Comparison of ENCODE assay signal across 30 cellular contexts in the genomic region with DNA sequence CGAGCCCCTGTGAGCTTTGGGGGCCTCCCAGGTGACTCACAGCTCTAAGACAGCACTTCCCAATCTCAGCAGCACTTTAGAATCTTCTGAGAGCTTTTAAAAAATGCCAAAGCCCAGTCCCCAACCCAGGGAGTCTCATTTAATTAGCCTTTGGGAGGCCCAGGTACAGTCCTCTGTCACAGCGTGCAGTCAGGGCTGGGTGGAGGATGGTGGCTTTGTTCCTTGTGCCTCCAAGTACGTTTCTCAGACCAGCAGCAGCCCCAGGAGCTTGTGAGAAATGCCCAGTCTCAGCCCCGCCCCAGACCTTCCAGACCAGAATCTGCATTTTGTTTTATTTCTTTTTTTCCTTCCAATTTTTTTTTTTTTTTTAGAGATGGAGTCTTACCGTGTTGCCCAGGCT.
"Had no signal": no experiment of that assay in that cellular context is flagged by ENCODE, and none has a peak within 500 bp of the region (broad histone marks: within the 10 kb centered on the region; RNA-seq: fewer than 3 reads in every experiment).

No MANE protein-coding gene starts in this region.

- H3K9me3 ChIP-seq: left lung, lower lobe of right lung, pancreas, prostate gland, uterus had no signal

- H3K4me3 Mint-ChIP-seq: immature natural killer cell; mesothelial cell of epicardium; naive B cell; natural killer cell; nephron progenitor cell; neural progenitor cell; stimulated activated memory B cell treated with anti-CD40 and anti-IgM and Interleukin-4, amounts not matched to agents 10 μg/mL and 1 μg/mL and 100 μg/mL, for 72 hours; stimulated activated naive CD8-positive, alpha-beta T cell treated with anti-CD3 and anti-CD28 coated beads, Interleukin-15, amount 100 ng/mL, for 72 hours; type B pancreatic cell had no signal

- H3K36me3 ChIP-seq: left lung, lower lobe of right lung, neural progenitor cell, pancreas, prostate gland, tibial nerve, uterus had no signal

- H3K27ac ChIP-seq: left lung, lower lobe of right lung, neural progenitor cell, pancreas, prostate gland, tibial nerve, uterus had no signal

- ATAC-seq: left colon; left lung; lower lobe of right lung; natural killer cell; pancreas; right cardiac atrium; stimulated activated memory B cell treated with anti-CD40 and anti-IgM and Interleukin-4, amounts not matched to agents 10 μg/mL and 1 μg/mL and 100 μg/mL, for 72 hours; stimulated activated naive CD8-positive, alpha-beta T cell treated with anti-CD3 and anti-CD28 coated beads, Interleukin-15, amount 100 ng/mL, for 72 hours had no signal

- DNase-seq: hypothalamus; immature natural killer cell; kidney; left colon; left lung; lower lobe of right lung; mammary epithelial cell; mesendoderm; naive B cell; natural killer cell; nephron progenitor cell; pancreas; retina; right cardiac atrium; stimulated activated CD4-positive, alpha-beta T cell treated with anti-CD3 and anti-CD28 coated beads, Interleukin-1b, Interleukin-23, amount 100 ng/mL, for 48 hours; stimulated activated CD4-positive, alpha-beta T cell treated with anti-CD3 and anti-CD28 coated beads, Interleukin-2, amount 100 ng/mL, for 48 hours; stimulated activated CD4-positive, alpha-beta T cell treated with anti-CD3 and anti-CD28 coated beads, Interleukin-4, amount 100 ng/mL, for 4 hours; stimulated activated CD8-positive, alpha-beta memory T cell treated with anti-CD3 and anti-CD28 coated beads, Interleukin-4, amount 100 ng/mL, for 48 hours; stimulated activated naive CD4-positive, alpha-beta T cell treated with Interleukin-2 at 50 U/mL for 16 hours; stimulated activated naive CD8-positive, alpha-beta T cell treated with anti-CD3 and anti-CD28 coated beads, Interleukin-15, amount 100 ng/mL, for 72 hours; substantia nigra; uterus had no signal

- H3K36me3 Mint-ChIP-seq: immature natural killer cell; mesothelial cell of epicardium; naive B cell; natural killer cell; neural progenitor cell; stimulated activated memory B cell treated with anti-CD40 and anti-IgM and Interleukin-4, amounts not matched to agents 10 μg/mL and 1 μg/mL and 100 μg/mL, for 72 hours; type B pancreatic cell had no signal

- H3K4me2 ChIP-seq: neural progenitor cell, smooth muscle cell had no signal

- H3K4me1 ChIP-seq: left lung, lower lobe of right lung, pancreas, prostate gland, tibial nerve, uterus had no signal

- H3K27me3 Mint-ChIP-seq: naive B cell; stimulated activated memory B cell treated with anti-CD40 and anti-IgM and Interleukin-4, amounts not matched to agents 10 μg/mL and 1 μg/mL and 100 μg/mL, for 72 hours; stimulated activated naive CD8-positive, alpha-beta T cell treated with anti-CD3 and anti-CD28 coated beads, Interleukin-15, amount 100 ng/mL, for 72 hours; type B pancreatic cell had no signal

- FAIRE-seq: islet of Langerhans, kidney, pancreas had no signal

- H3K4me1 Mint-ChIP-seq: immature natural killer cell, natural killer cell had no signal

- H2AFZ ChIP-seq: neural progenitor cell had no signal

- H3K27ac Mint-ChIP-seq: immature natural killer cell; mesothelial cell of epicardium; natural killer cell; nephron progenitor cell; neural progenitor cell; stimulated activated memory B cell treated with anti-CD40 and anti-IgM and Interleukin-4, amounts not matched to agents 10 μg/mL and 1 μg/mL and 100 μg/mL, for 72 hours; type B pancreatic cell had no signal

- H3K9ac ChIP-seq: neural progenitor cell had no signal

- H3K9me3 Mint-ChIP-seq: naive B cell; natural killer cell; neural progenitor cell; stimulated activated memory B cell treated with anti-CD40 and anti-IgM and Interleukin-4, amounts not matched to agents 10 μg/mL and 1 μg/mL and 100 μg/mL, for 72 hours; stimulated activated naive CD8-positive, alpha-beta T cell treated with anti-CD3 and anti-CD28 coated beads, Interleukin-15, amount 100 ng/mL, for 72 hours; type B pancreatic cell had no signal

- H3K27me3 ChIP-seq: left lung, neural progenitor cell, pancreas, tibial nerve, uterus had no signal

- H3K4me3 ChIP-seq: left lung, lower lobe of right lung, neural progenitor cell, pancreas, prostate gland, smooth muscle cell, tibial nerve, uterus had no signal
